36 cellular contexts compared by ENCODE assay signal in the genomic region with DNA sequence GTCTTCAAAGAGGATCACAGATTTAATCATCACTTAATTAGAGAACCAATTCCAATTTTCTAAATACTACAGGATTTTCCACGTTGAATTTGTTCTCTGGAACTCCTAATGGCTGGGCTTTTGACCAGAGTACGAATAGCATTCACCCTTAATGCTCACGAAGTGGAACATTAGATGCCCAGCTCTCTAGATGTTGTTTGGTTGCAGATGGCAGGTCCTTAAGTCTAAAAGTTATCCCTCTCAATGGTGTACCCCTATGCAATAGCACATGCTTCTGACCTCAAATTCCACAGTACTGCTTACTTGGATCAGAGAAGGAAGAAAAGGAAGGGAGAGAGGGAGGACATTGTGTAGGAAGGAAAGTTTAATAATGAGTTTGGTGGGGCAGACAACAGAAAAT. TPM values are rescaled to one million over a fixed set of nuclear protein-coding genes. Genes with fewer than 3 reads are reported as not detected.
"Had no signal": no experiment of that assay in that cellular context is flagged by ENCODE, and none has a peak within 500 bp of the region (broad histone marks: within the 10 kb centered on the region; RNA-seq: fewer than 3 reads in every experiment).

No MANE protein-coding gene starts in this region.

- FAIRE-seq: RCC 7860 had no signal

- H3K4me2 ChIP-seq: KMS-11, PC-9 had no signal

- H3K4me1 ChIP-seq: SJCRH30 had no signal

- DNase-seq: Karpas-422, MM.1S, MV-4-11, NCI-H1092, NCI-H1105, NCI-H1417 treated with DMSO at 0.1 percent for 48 hours, NCI-H1436 treated with DMSO at 0.1 percent for 48 hours, NCI-H1694 treated with DMSO at 0.1 percent for 48 hours, NCI-H187 treated with DMSO at 0.1 percent for 48 hours, NCI-H2029, NCI-H2081, NCI-H2171 treated with DMSO at 0.1 percent for 48 hours, NCI-H226, NCI-H446 treated with DMSO at 0.1 percent for 48 hours, NCI-H510A, NCI-H524, NCI-H526, NCI-H69, NCI-H748 treated with DMSO at 0.1 percent for 48 hours, NCI-H82, PC-9, SHP77, SIG-M5, SJCRH30 had no signal

- H2AFZ ChIP-seq: PC-9 had no signal

- H3K9ac ChIP-seq: KMS-11 had no signal

- ATAC-seq: Panc1, Right ventricle myocardium inferior, SK-N-SH treated with all-trans-retinoic acid at 6 μM for 48 hours had no signal

- H3K27me3 ChIP-seq: SJCRH30 had no signal

- H3K9me3 ChIP-seq: SJCRH30 had no signal

- H3K27ac ChIP-seq: KMS-11, PC-9, RWPE1, SJCRH30, SK-N-MC had no signal

- H3K4me3 ChIP-seq: PC-9, SJCRH30, SK-N-MC had no signal

- H3K36me3 ChIP-seq: SJCRH30 had no signal

RNA-seq across cellular contexts. Expression of a gene that starts 8.6 kb away (rescaled TPM):
- total RNA-seq: LHCN-M2, MCF 10A, OCI-LY7, PC-9, Right ventricle myocardium inferior, RPMI7951, SJCRH30, SK-MEL-5 had no signal
